8 cellular contexts compared by ENCODE assay signal in genomic region chr11:16820324-16821092, GRCh38.
DNase-seq lines count a peak whose midpoint lies in the region; ATAC-seq and TF ChIP-seq lines count a peak whose summit lies in the region.

No MANE protein-coding gene starts in this region.

- H3K4me1 Mint-ChIP-seq in CD4-positive, alpha-beta T cell (ENCODE audit: low read depth) = peaks cover 10% of the 10 kb centered on the region
- H3K4me1 Mint-ChIP-seq in activated CD8-positive, alpha-beta T cell treated with anti-CD3 and anti-CD28 coated beads for 36 hours (ENCODE audit: low read depth) = peaks cover 4% of the 10 kb centered on the region
- H3K4me1 Mint-ChIP-seq in endothelial cell (ENCODE audit: unreplicated experiment) = peaks cover 8% of the 10 kb centered on the region

- ATAC-seq in CD4-positive, alpha-beta T cell (ENCODE audit: poor library complexity) = no peak
- ATAC-seq in GM19351 (IDR thresholded peaks at IDR 0.05; ENCODE audit: unreplicated experiment) (peak; percentile 88), HG03442 (IDR thresholded peaks at IDR 0.05; ENCODE audit: unreplicated experiment) (peak; percentile 94), mucosa of descending colon (peak; percentile 84)
- peak; percentile 90 for ATAC-seq in activated CD8-positive, alpha-beta T cell treated with anti-CD3 and anti-CD28 coated beads for 36 hours

- intact Hi-C loops in CD4-positive, alpha-beta T cell (cut with DNase I, micrococcal nuclease) = loop anchor here (2.0 to 5.0 kb wide), 3 partner anchors 242 to 684 kb away; no protein-coding TSS in a partner anchor
- intact Hi-C loops in activated CD8-positive, alpha-beta T cell treated with anti-CD3 and anti-CD28 coated beads for 36 hours (cut with micrococcal nuclease) = loop anchor here (5.0 kb wide), 3 partner anchors 107 to 242 kb away; no protein-coding TSS in a partner anchor
- intact Hi-C loops in mucosa of descending colon (cut with DNase I, micrococcal nuclease) = loop anchor here in 1 of 2 donors (5.0 kb wide), 1 partner anchor 33 kb away; no protein-coding TSS in a partner anchor

- no peaks in the 10 kb centered on the region for H3K27me3 Mint-ChIP-seq in CD4-positive, alpha-beta T cell
- H3K27me3 Mint-ChIP-seq in activated CD8-positive, alpha-beta T cell treated with anti-CD3 and anti-CD28 coated beads for 36 hours = peaks cover 3% of the 10 kb centered on the region
- H3K27me3 Mint-ChIP-seq in endothelial cell (ENCODE audit: unreplicated experiment) = no peaks in the 10 kb centered on the region

- no peaks in the 10 kb centered on the region for H3K36me3 ChIP-seq in mucosa of descending colon (ENCODE audit: low read depth)

- no peaks in the 10 kb centered on the region for H3K36me3 Mint-ChIP-seq in CD4-positive, alpha-beta T cell (ENCODE audit: low read depth)
- no peaks in the 10 kb centered on the region for H3K36me3 Mint-ChIP-seq in activated CD8-positive, alpha-beta T cell treated with anti-CD3 and anti-CD28 coated beads for 36 hours (ENCODE audit: low read depth)
- peaks cover 3% of the 10 kb centered on the region for H3K36me3 Mint-ChIP-seq in endothelial cell (ENCODE audit: low read depth, unreplicated experiment)

- no peak overlapping the region for H3K4me3 ChIP-seq in mucosa of descending colon

- peak; percentile 25 to 65 (median 44) for DNase-seq in CD4-positive, alpha-beta T cell
- DNase-seq in NCI-H748 treated with DMSO at 0.1 percent for 48 hours (lab: John Stamatoyannopoulos, UW) = peak; percentile 58
- DNase-seq in activated CD8-positive, alpha-beta T cell treated with anti-CD3 and anti-CD28 coated beads for 36 hours = peak; percentile 91
- DNase-seq in endothelial cell (ENCODE audit: low spot score) = peak; percentile 80
- peak; percentile 65 to 93 (median 81) for DNase-seq in mucosa of descending colon
- peak; percentile 82 for DNase-seq in stimulated activated CD8-positive, alpha-beta memory T cell treated with anti-CD3 and anti-CD28 coated beads, Interleukin-4, amount 100 ng/mL, for 48 hours

- TF ChIP-seq CTCF in CD4-positive, alpha-beta T cell (IDR thresholded peaks at IDR 0.05) = peak; percentile 80
- peak; percentile 83 for TF ChIP-seq CTCF in activated CD8-positive, alpha-beta T cell treated with anti-CD3 and anti-CD28 coated beads for 36 hours (IDR thresholded peaks at IDR 0.05)
- TF ChIP-seq CTCF in endothelial cell (IDR thresholded peaks at IDR 0.05; ENCODE audit: unreplicated experiment) (peak; percentile 88), mucosa of descending colon (IDR thresholded peaks at IDR 0.05) (peak; percentile 74)

- no peak overlapping the region for H3K27ac ChIP-seq in CD4-positive, alpha-beta T cell (ENCODE audit: low read depth, low read length)

- H3K27ac Mint-ChIP-seq in CD4-positive, alpha-beta T cell = no peak overlapping the region
- no peak overlapping the region for H3K27ac Mint-ChIP-seq in activated CD8-positive, alpha-beta T cell treated with anti-CD3 and anti-CD28 coated beads for 36 hours
- H3K27ac Mint-ChIP-seq in endothelial cell (ENCODE audit: unreplicated experiment) = no peak overlapping the region

- POLR2A ChIA-PET in CD4-positive, alpha-beta T cell (lab: Charles Lee) = no interaction called here
- POLR2A ChIA-PET in activated CD8-positive, alpha-beta T cell treated with anti-CD3 and anti-CD28 coated beads for 36 hours (lab: Charles Lee) = interaction anchor here (1.1 kb wide), 2 partner anchors 21 to 109 kb away, joined by 3 to 4 read pairs; no protein-coding TSS in a partner anchor

- no peak overlapping the region for H3K4me3 Mint-ChIP-seq in CD4-positive, alpha-beta T cell
- no peak overlapping the region for H3K4me3 Mint-ChIP-seq in activated CD8-positive, alpha-beta T cell treated with anti-CD3 and anti-CD28 coated beads for 36 hours
- peak overlapping the region; percentile 44 for H3K4me3 Mint-ChIP-seq in endothelial cell (ENCODE audit: unreplicated experiment)

- H3K9me3 Mint-ChIP-seq in CD4-positive, alpha-beta T cell = no peaks in the 10 kb centered on the region
- no peaks in the 10 kb centered on the region for H3K9me3 Mint-ChIP-seq in activated CD8-positive, alpha-beta T cell treated with anti-CD3 and anti-CD28 coated beads for 36 hours
- H3K9me3 Mint-ChIP-seq in endothelial cell (ENCODE audit: unreplicated experiment) = no peaks in the 10 kb centered on the region

- H3K9me3 ChIP-seq in CD4-positive, alpha-beta T cell (ENCODE audit: control insufficient read depth, low read length) = no peaks in the 10 kb centered on the region
- H3K9me3 ChIP-seq in mucosa of descending colon = no peaks in the 10 kb centered on the region

- peaks cover 5% of the 10 kb centered on the region for H3K4me1 ChIP-seq in mucosa of descending colon (ENCODE audit: low read depth)

- CTCF ChIA-PET in CD4-positive, alpha-beta T cell (lab: Charles Lee) = interaction anchor here (0.9 to 1.1 kb wide), 4 partner anchors 9 to 18 kb away, joined by 3 to 5 read pairs (median 4); no protein-coding TSS in a partner anchor
- CTCF ChIA-PET in activated CD8-positive, alpha-beta T cell treated with anti-CD3 and anti-CD28 coated beads for 36 hours (lab: Charles Lee) = interaction anchor here (0.6 to 3.6 kb wide), 68 partner anchors 9 to 684 kb away, joined by 3 to 45 read pairs (median 4); no protein-coding TSS in a partner anchor

- no peaks in the 10 kb centered on the region for H3K27me3 ChIP-seq in CD4-positive, alpha-beta T cell (ENCODE audit: control insufficient read depth, insufficient read depth, low read length)
